8 cellular contexts compared by ENCODE assay signal in the genomic region with DNA sequence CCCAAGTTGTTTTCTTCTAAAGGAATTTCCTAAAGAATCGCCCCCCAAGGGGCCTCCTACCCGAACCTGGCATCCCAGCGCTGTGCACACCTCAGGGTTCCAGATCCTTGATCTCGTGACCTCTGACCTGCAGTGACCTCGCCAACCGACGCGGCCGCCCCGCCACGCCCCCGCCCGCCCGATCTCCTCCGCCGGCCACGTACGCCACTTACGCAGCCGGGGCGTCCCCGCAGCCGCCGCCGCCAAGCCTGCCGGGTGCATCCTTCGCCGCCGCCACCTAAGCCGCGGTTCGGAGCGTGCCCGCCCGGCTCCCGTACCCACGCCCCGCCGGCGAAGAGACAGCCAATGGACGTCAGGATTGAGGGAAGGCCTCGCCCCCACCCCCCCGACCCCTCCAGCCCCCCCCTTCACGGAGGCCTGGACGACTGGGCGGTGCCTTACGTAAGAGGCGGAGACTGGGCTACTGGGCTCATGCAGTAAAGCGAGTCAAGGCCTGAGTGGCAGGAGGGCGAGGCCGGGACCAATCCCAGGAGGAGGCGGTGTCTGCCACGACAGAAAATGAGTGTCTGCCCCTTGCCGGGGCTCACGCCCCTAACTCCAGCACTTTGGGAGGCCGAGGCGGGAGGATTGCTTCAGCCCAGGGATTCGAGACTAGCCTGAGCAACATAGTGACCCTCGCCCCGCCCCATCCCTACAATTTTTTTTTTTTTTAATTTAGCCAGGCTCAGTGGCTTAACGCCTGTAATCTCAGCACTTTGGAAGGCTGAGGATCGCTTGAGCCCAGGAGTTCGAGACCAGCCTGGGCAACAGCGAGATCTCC. TPM values are rescaled to one million over a fixed set of nuclear protein-coding genes. Genes with fewer than 3 reads are reported as not detected.
DNase-seq lines count a peak whose midpoint lies in the region; ATAC-seq and TF ChIP-seq lines count a peak whose summit lies in the region.

A gene with protein sequence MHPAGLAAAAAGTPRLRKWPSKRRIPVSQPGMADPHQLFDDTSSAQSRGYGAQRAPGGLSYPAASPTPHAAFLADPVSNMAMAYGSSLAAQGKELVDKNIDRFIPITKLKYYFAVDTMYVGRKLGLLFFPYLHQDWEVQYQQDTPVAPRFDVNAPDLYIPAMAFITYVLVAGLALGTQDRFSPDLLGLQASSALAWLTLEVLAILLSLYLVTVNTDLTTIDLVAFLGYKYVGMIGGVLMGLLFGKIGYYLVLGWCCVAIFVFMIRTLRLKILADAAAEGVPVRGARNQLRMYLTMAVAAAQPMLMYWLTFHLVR (minus strand): TSS at position 291 of the 820 bp plus-strand sequence. CDS start 30 bp downstream, at position 261.

- DNase-seq in C1 segment of cervical spinal cord (lab: John Stamatoyannopoulos, UW) (peak; percentile 71 to 99 (median 94)), NCI-H526 treated with DMSO at 0.1 percent for 48 hours (lab: John Stamatoyannopoulos, UW) (peak; percentile 97), colonic mucosa (peak; percentile 97), left colon (peak; percentile 95 to 99)
- peak; percentile 98 for DNase-seq in activated CD4-positive, alpha-beta T cell treated with anti-CD3 and anti-CD28 coated beads, Interleukin-2, amount 10 ng/mL, durations not matched to agents 24 days and 14 days
- DNase-seq in stimulated activated CD4-positive, alpha-beta T cell treated with anti-CD3 and anti-CD28 coated beads, Interleukin-1b, Interleukin-23, amount 100 ng/mL, for 4 hours (ENCODE audit: low read depth in 2 of 2): peak; percentile 89

- no peaks in the 10 kb centered on the region for H3K9me3 Mint-ChIP-seq in activated CD4-positive, alpha-beta T cell treated with anti-CD3 and anti-CD28 coated beads, Interleukin-2, amount 10 ng/mL, durations not matched to agents 24 days and 14 days

- no peaks in the 10 kb centered on the region for H3K27me3 Mint-ChIP-seq in activated CD4-positive, alpha-beta T cell treated with anti-CD3 and anti-CD28 coated beads, Interleukin-2, amount 10 ng/mL, durations not matched to agents 24 days and 14 days

- peak; percentile 86 for ATAC-seq in GM19351 (IDR thresholded peaks at IDR 0.05; ENCODE audit: unreplicated experiment)
- peak; percentile 81 for ATAC-seq in HG03520 (IDR thresholded peaks at IDR 0.05; ENCODE audit: unreplicated experiment)
- peak; percentile 86 for ATAC-seq in left colon

- peak within 1 kb of the TSS; percentile 84 to 87 for H3K9ac ChIP-seq in colonic mucosa (ENCODE audit: low read depth in 2 of 2, low read length in 2 of 2)

- peaks cover 47% of the 10 kb centered on the region for H3K4me1 Mint-ChIP-seq in activated CD4-positive, alpha-beta T cell treated with anti-CD3 and anti-CD28 coated beads, Interleukin-2, amount 10 ng/mL, durations not matched to agents 24 days and 14 days

- H3K9me3 ChIP-seq in colonic mucosa: no peaks in the 10 kb centered on the region

- H3K36me3 ChIP-seq in colonic mucosa: no peaks in the 10 kb centered on the region

- H3K27me3 ChIP-seq in colonic mucosa: no peaks in the 10 kb centered on the region

- peak within 1 kb of the TSS; percentile 56 for H3K4me3 ChIP-seq in colonic mucosa

- intact Hi-C loops in activated CD4-positive, alpha-beta T cell treated with anti-CD3 and anti-CD28 coated beads, Interleukin-2, amount 10 ng/mL, durations not matched to agents 24 days and 14 days (cut with micrococcal nuclease): loop anchor here (1.0 to 5.0 kb wide), 6 partner anchors 20 to 409 kb away; a partner anchor contains a TSS
- intact Hi-C loops in colonic mucosa (cut with DNase I): no loop called here
- intact Hi-C loops in left colon (cut with DNase I, micrococcal nuclease): no loop called here

- peaks cover 10% of the 10 kb centered on the region for H3K36me3 Mint-ChIP-seq in activated CD4-positive, alpha-beta T cell treated with anti-CD3 and anti-CD28 coated beads, Interleukin-2, amount 10 ng/mL, durations not matched to agents 24 days and 14 days (ENCODE audit: low read depth)

- H3K4me1 ChIP-seq in colonic mucosa: peaks cover 8% of the 10 kb centered on the region

- peak within 1 kb of the TSS; percentile 94 for H3K27ac Mint-ChIP-seq in activated CD4-positive, alpha-beta T cell treated with anti-CD3 and anti-CD28 coated beads, Interleukin-2, amount 10 ng/mL, durations not matched to agents 24 days and 14 days

- H3K27ac ChIP-seq in colonic mucosa: peak within 1 kb of the TSS; percentile 82

- H3K4me3 Mint-ChIP-seq in activated CD4-positive, alpha-beta T cell treated with anti-CD3 and anti-CD28 coated beads, Interleukin-2, amount 10 ng/mL, durations not matched to agents 24 days and 14 days: peak within 1 kb of the TSS; percentile 89

- no peak for TF ChIP-seq CTCF in colonic mucosa (IDR thresholded peaks at IDR 0.05)

RNA-seq across cellular contexts. Expression of the gene that starts here (rescaled TPM):
- 83.4 and 84.7 TPM in 2 replicates for total RNA-seq in activated CD4-positive, alpha-beta T cell treated with anti-CD3 and anti-CD28 coated beads, Interleukin-2, amount 10 ng/mL, durations not matched to agents 24 days and 14 days
- total RNA-seq in colonic mucosa (10 to 100 TPM; 28.8 to 58.3 TPM), left colon (10 to 100 TPM; 24.1 to 27.6 TPM)

Comparison
In these comparisons a context has a peak if more than half of its experiments do, and no peak if none do; other contexts are left out.
1. Peak in every context shown above with its lines: DNase-seq, ATAC-seq, H3K4me3 ChIP-seq and H3K27ac ChIP-seq.